ENCODE assay signal across 16 cellular contexts in genomic region chr6:133100870-133101269, GRCh38.
DNase-seq lines count a peak whose midpoint lies in the region; ATAC-seq, FAIRE-seq and TF ChIP-seq lines count a peak whose summit lies in the region.
"Had no signal": no experiment of that assay in that cellular context is flagged by ENCODE, and none has a peak within 500 bp of the region (broad histone marks: within the 10 kb centered on the region; RNA-seq: fewer than 3 reads in every experiment).

No MANE protein-coding gene starts in this region.

- H3K36me3 ChIP-seq in left ventricle myocardium inferior (no peaks in the 10 kb centered on the region), PC-3 (ENCODE audit: low read depth, low read length) (no peaks in the 10 kb centered on the region), kidney (ENCODE audit: control insufficient read depth in 1 of 2, insufficient read depth in 2 of 2, low read length in 2 of 2) (no peaks in the 10 kb centered on the region)

- DNase-seq in left ventricle myocardium superior (no peak), left ventricle myocardium inferior (no peak), PC-3 (peak; percentile 41), fibroblast of peridontal ligament (ENCODE audit: extremely low read depth) (peak; percentile 35), substantia nigra (lab: John Stamatoyannopoulos, UW) (no peak), NCI-H748 (lab: John Stamatoyannopoulos, UW; ENCODE audit: unreplicated experiment) (no peak), kidney (no peak), NOMO-1 (lab: John Stamatoyannopoulos, UW; ENCODE audit: unreplicated experiment in 2 of 2) (no peak)
- DNase-seq: 8988T; C1 segment of cervical spinal cord; CD4-positive, alpha-beta T cell; DMS79; GOT3; H9; HFFc6 had no signal

- H3K27ac ChIP-seq in left ventricle myocardium inferior (replicated peaks) (no peak overlapping the region), PC-3 (ENCODE audit: low read length) (peak overlapping the region; percentile 60), substantia nigra (ENCODE audit: low read depth, low read length, poor library complexity, severe bottlenecking) (peak overlapping the region; percentile 22), kidney (ENCODE audit: low read depth in 2 of 2, low read length in 2 of 2) (no peak overlapping the region)

- peak; percentile 68 for ATAC-seq in left ventricle myocardium superior
- no peak for ATAC-seq in PC-3

- H3K9me2 ChIP-seq in PC-3 (replicated peaks; ENCODE audit: low read length): no peaks in the 10 kb centered on the region

- no peaks in the 10 kb centered on the region for H3K27me3 ChIP-seq in left ventricle myocardium inferior (ENCODE audit: low read depth)
- H3K27me3 ChIP-seq in PC-3 (ENCODE audit: low read length): no peaks in the 10 kb centered on the region

- no peaks in the 10 kb centered on the region for H3K79me2 ChIP-seq in PC-3 (ENCODE audit: low read length)

- CTCF ChIA-PET in PC-3 (lab: Charles Lee): no interaction called here

- H3K9ac ChIP-seq in PC-3 (ENCODE audit: low read length) (no peak overlapping the region), kidney (ENCODE audit: low read length in 2 of 2) (no peak overlapping the region)

- BruUV-seq in PC-3 (replicated peaks; lab: Mats Ljungman, UMichigan): no TSS peak

- H3K4me3 ChIP-seq in left ventricle myocardium inferior: no peak overlapping the region
- H3K4me3 ChIP-seq in PC-3 (ENCODE audit: low read length): no peak overlapping the region
- no peak overlapping the region for H3K4me3 ChIP-seq in kidney (ENCODE audit: low read length in 2 of 2)

- no peak for TF ChIP-seq CTCF in left ventricle myocardium inferior (IDR thresholded peaks at IDR 0.05; ENCODE audit: borderline replicate concordance)
- no peak for TF ChIP-seq CTCF in PC-3 (conservative IDR thresholded peaks at IDR 0.05; ENCODE audit: low read depth, low read length)
- TF ChIP-seq CTCF in kidney (IDR thresholded peaks at IDR 0.05; ENCODE audit: borderline replicate concordance, extremely low read depth, insufficient read depth): no peak

- peak overlapping the region; percentile 41 for H3K4me2 ChIP-seq in PC-3 (ENCODE audit: low read length)

- peaks cover 8% of the 10 kb centered on the region for H3F3A ChIP-seq in PC-3 (ENCODE audit: low read length, unreplicated experiment)

- no peak for FAIRE-seq in kidney (lab: Jason Lieb, UNC)
- FAIRE-seq: GM12892 had no signal

- no peaks in the 10 kb centered on the region for H4K20me1 ChIP-seq in PC-3 (ENCODE audit: low read length)

- H3K9me3 ChIP-seq in left ventricle myocardium inferior (replicated peaks) (no peaks in the 10 kb centered on the region), PC-3 (ENCODE audit: low read length) (no peaks in the 10 kb centered on the region), kidney (ENCODE audit: control insufficient read depth in 1 of 2, low read length in 2 of 2) (no peaks in the 10 kb centered on the region)

- intact Hi-C loops in left ventricle myocardium superior (cut with micrococcal nuclease): no loop called here
- intact Hi-C loops in left ventricle myocardium inferior (cut with micrococcal nuclease): no loop called here
- intact Hi-C loops in PC-3 (cut with micrococcal nuclease): loop anchor here (2.0 kb wide), 1 partner anchor 132 kb away; no protein-coding TSS in a partner anchor
- intact Hi-C loops in kidney (cut with DNase I): no loop called here

- POLR2A ChIA-PET in PC-3 (lab: Charles Lee; ENCODE audit: unreplicated experiment): no interaction called here

- H3K4me1 ChIP-seq in left ventricle myocardium inferior (peaks cover 11% of the 10 kb centered on the region), PC-3 (ENCODE audit: insufficient read depth, low read length) (peaks cover 37% of the 10 kb centered on the region), kidney (ENCODE audit: control insufficient read depth in 1 of 2, insufficient read depth in 1 of 2, low read depth in 1 of 2, low read length in 2 of 2) (no peaks in the 10 kb centered on the region)

- no peak overlapping the region for H2AFZ ChIP-seq in PC-3 (ENCODE audit: low read length)

Comparison
In these comparisons a context has a peak if more than half of its experiments do, and no peak if none do; other contexts are left out.
1. DNase-seq: peak in PC-3 (single experiment) and fibroblast of peridontal ligament (single experiment); none in left ventricle myocardium superior (single experiment), left ventricle myocardium inferior (single experiment), substantia nigra (0 of 49), NCI-H748 (single experiment), kidney (single experiment) and NOMO-1 (0 of 2).
2. H3K27ac ChIP-seq: peak in PC-3 (single experiment) and substantia nigra (single experiment); none in left ventricle myocardium inferior (single experiment) and kidney (0 of 2).